In genomic region chr3:41572092-41572491, GRCh38 we compare ENCODE assay signal across 20 cellular contexts.
"Had no signal": no experiment of that assay in that cellular context is flagged by ENCODE, and none has a peak within 500 bp of the region (broad histone marks: within the 10 kb centered on the region; RNA-seq: fewer than 3 reads in every experiment).

No MANE protein-coding gene starts in this region.

- H3K27me3 ChIP-seq: SJCRH30 had no signal

- ATAC-seq: Panc1, Right ventricle myocardium inferior, SK-N-SH treated with all-trans-retinoic acid at 6 μM for 48 hours had no signal

- H3K4me1 ChIP-seq: SJCRH30 had no signal

- H3K36me3 ChIP-seq: SJCRH30 had no signal

- H3K4me3 ChIP-seq: SJCRH30 had no signal

- H3K9me3 ChIP-seq: SJCRH30 had no signal

- DNase-seq: KBM-7, NCI-H1048, NCI-H1105, NCI-H1417, NCI-H1436 treated with DMSO at 0.1 percent for 48 hours, NCI-H1694, NCI-H187 treated with DMSO at 0.1 percent for 48 hours, NCI-H2029 treated with DMSO at 0.1 percent for 48 hours, NCI-H2171 treated with DMSO at 0.1 percent for 48 hours, NCI-H345, NCI-H446 treated with DMSO at 0.1 percent for 48 hours, NCI-H510A treated with DMSO at 0.1 percent for 48 hours, NCI-H526, NCI-H748 treated with DMSO at 0.1 percent for 48 hours, SHP77 treated with DMSO at 0.1 percent for 48 hours, SJCRH30, T-helper 1 cell had no signal

- H3K27ac ChIP-seq: SJCRH30 had no signal
